In genomic region chr2:229153946-229154345, GRCh38 we compare ENCODE assay signal across 1 cellular context.
TF ChIP-seq lines count a peak whose summit lies in the region.

No MANE protein-coding gene starts in this region.

TF ChIP-seq in SK-N-SH, 30 proteins besides CTCF, POLR2A, EP300 and RAD21 (continued from another document):
- TF ChIP-seq IRF3 (IDR thresholded peaks at IDR 0.05; ENCODE audit: low read depth, low read length) (no peak), PBX3 (IDR thresholded peaks at IDR 0.05) (no peak), MEF2A (IDR thresholded peaks at IDR 0.05; ENCODE audit: borderline replicate concordance, low read depth) (no peak), GATA2 (CRISPR knock-in tag; IDR thresholded peaks at IDR 0.05) (no peak), POLR2AphosphoS5 (IDR thresholded peaks at IDR 0.05; ENCODE audit: low read depth, low read length) (no peak), TAF1 (IDR thresholded peaks at IDR 0.05; ENCODE audit: borderline replicate concordance, low read depth, low read length) (no peak), TCF12 (IDR thresholded peaks at IDR 0.05) (no peak), RFX5 (IDR thresholded peaks at IDR 0.05; ENCODE audit: low read length) (no peak), USF1 (IDR thresholded peaks at IDR 0.05; ENCODE audit: borderline replicate concordance, low read depth) (no peak), MAX (IDR thresholded peaks at IDR 0.05; ENCODE audit: low read depth) (no peak)
